23 cellular contexts compared by ENCODE assay signal in genomic region chr1:113241237-113241636, GRCh38.
"Had no signal": no experiment of that assay in that cellular context is flagged by ENCODE, and none has a peak within 500 bp of the region (broad histone marks: within the 10 kb centered on the region; RNA-seq: fewer than 3 reads in every experiment).

No MANE protein-coding gene starts in this region.

- H3K27me3 Mint-ChIP-seq: progenitor cell of endocrine pancreas had no signal

- H3K36me3 Mint-ChIP-seq: natural killer cell; neural progenitor cell; stimulated activated effector memory CD8-positive, alpha-beta T cell treated with anti-CD3 and anti-CD28 coated beads, Interleukin-12 subunit alpha, Interleukin-12 subunit beta, amount 100 ng/mL, for 72 hours; stimulated activated naive B cell treated with anti-CD40 and anti-IgM and Interleukin-4, amounts not matched to agents 10 μg/mL and 1 μg/mL and 100 μg/mL, for 72 hours had no signal

- DNase-seq: natural killer cell; occipital lobe; ovary; posterior cingulate gyrus; psoas muscle; right cardiac atrium; right lobe of liver; sigmoid colon; small intestine; stimulated activated CD4-positive, alpha-beta T cell treated with anti-CD3 and anti-CD28 coated beads, Interleukin-15, amount 100 ng/mL, for 24 hours; stimulated activated CD4-positive, alpha-beta T cell treated with anti-CD3 and anti-CD28 coated beads, Interleukin-2, amount 100 ng/mL, for 24 hours; stimulated activated CD4-positive, alpha-beta T cell treated with anti-CD3 and anti-CD28 coated beads, Interleukin-2, amount 100 ng/mL, for 48 hours; stimulated activated CD4-positive, alpha-beta T cell treated with anti-CD3 and anti-CD28 coated beads, Interleukin-4, amount 100 ng/mL, for 24 hours; stimulated activated naive B cell treated with anti-CD40 and anti-IgM and Interleukin-4, amounts not matched to agents 10 μg/mL and 1 μg/mL and 100 μg/mL, for 72 hours; stimulated activated naive CD4-positive, alpha-beta T cell treated with Interleukin-2 at 50 U/mL for 16 hours; stomach; thyroid gland; upper lobe of left lung had no signal

- H3K4me3 Mint-ChIP-seq: natural killer cell; nephron; neural progenitor cell; stimulated activated effector memory CD8-positive, alpha-beta T cell treated with anti-CD3 and anti-CD28 coated beads, Interleukin-12 subunit alpha, Interleukin-12 subunit beta, amount 100 ng/mL, for 72 hours; stimulated activated naive B cell treated with anti-CD40 and anti-IgM and Interleukin-4, amounts not matched to agents 10 μg/mL and 1 μg/mL and 100 μg/mL, for 72 hours; stimulated activated naive CD8-positive, alpha-beta T cell treated with anti-CD3 and anti-CD28 coated beads, Interleukin-15, Interleukin-2, amounts not matched to agents 100 ng/mL and 50 ng/mL, for 24 hours had no signal

- H3K9me3 Mint-ChIP-seq: natural killer cell; nephron; neural progenitor cell; stimulated activated effector memory CD8-positive, alpha-beta T cell treated with anti-CD3 and anti-CD28 coated beads, Interleukin-12 subunit alpha, Interleukin-12 subunit beta, amount 100 ng/mL, for 72 hours; stimulated activated naive B cell treated with anti-CD40 and anti-IgM and Interleukin-4, amounts not matched to agents 10 μg/mL and 1 μg/mL and 100 μg/mL, for 72 hours; stimulated activated naive CD8-positive, alpha-beta T cell treated with anti-CD3 and anti-CD28 coated beads, Interleukin-15, Interleukin-2, amounts not matched to agents 100 ng/mL and 50 ng/mL, for 24 hours had no signal

- H3K27ac Mint-ChIP-seq: natural killer cell; neural progenitor cell; progenitor cell of endocrine pancreas; stimulated activated effector memory CD8-positive, alpha-beta T cell treated with anti-CD3 and anti-CD28 coated beads, Interleukin-12 subunit alpha, Interleukin-12 subunit beta, amount 100 ng/mL, for 72 hours; stimulated activated naive B cell treated with anti-CD40 and anti-IgM and Interleukin-4, amounts not matched to agents 10 μg/mL and 1 μg/mL and 100 μg/mL, for 72 hours; stimulated activated naive CD8-positive, alpha-beta T cell treated with anti-CD3 and anti-CD28 coated beads, Interleukin-15, Interleukin-2, amounts not matched to agents 100 ng/mL and 50 ng/mL, for 24 hours had no signal

- H3K4me1 Mint-ChIP-seq: natural killer cell; stimulated activated effector memory CD8-positive, alpha-beta T cell treated with anti-CD3 and anti-CD28 coated beads, Interleukin-12 subunit alpha, Interleukin-12 subunit beta, amount 100 ng/mL, for 72 hours; stimulated activated naive B cell treated with anti-CD40 and anti-IgM and Interleukin-4, amounts not matched to agents 10 μg/mL and 1 μg/mL and 100 μg/mL, for 72 hours had no signal
